8 cellular contexts compared by ENCODE assay signal in the genomic region with DNA sequence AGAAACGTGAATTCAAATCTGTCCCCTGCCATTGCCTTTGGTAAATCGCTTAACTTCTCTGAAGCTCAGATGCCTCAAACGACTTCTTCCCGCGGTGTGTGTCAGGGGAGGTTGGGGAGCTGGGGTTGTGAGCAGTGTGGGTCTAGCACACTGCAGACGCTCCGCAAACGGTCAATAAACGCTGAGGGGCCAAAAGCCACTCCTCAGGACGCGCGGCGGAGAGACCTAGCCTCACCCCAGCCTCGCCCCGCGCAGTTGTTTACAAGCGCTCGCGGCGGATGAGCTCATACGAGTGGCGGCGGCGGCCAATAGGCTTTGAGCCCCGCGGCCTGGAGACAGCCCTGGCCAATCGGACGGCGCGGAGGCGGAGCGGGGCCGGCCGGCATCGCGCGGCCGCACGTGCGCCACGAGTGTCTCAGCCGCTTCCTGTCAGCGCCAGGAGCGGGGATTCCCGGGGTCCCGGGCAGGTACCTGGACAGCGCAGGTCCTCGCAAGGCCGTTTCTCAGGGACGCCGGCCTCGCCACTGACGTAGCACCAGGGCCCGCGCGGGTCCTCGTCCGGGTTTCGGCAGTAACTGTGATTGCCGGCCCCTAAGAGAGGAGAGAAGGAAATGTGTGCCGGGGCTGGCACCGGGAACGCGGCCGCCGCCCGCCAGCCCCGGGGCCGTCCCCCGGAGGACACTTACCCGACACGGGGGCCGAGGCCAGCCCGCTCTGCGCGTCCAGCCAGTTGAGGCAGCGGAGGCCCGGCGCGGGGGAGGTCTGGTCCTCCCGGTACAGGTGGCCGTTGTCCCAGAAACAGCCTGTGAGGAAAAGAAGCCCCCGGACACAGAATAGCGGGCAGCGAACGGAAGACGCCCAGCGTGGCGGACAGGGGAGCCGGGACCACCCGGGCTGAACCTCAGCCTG. TPM values are rescaled to one million over a fixed set of nuclear protein-coding genes. Genes with fewer than 3 reads are reported as not detected.
DNase-seq lines count a peak whose midpoint lies in the region; ATAC-seq, FAIRE-seq and TF ChIP-seq lines count a peak whose summit lies in the region.

No MANE protein-coding gene starts in this region.

- DNase-seq in CMK (ENCODE audit: low read depth) = peak; percentile 68
- DNase-seq in HS-5 (ENCODE audit: low read depth) = peak; percentile 40
- DNase-seq in NOMO-1 treated with DMSO at 0.1 percent for 48 hours (lab: John Stamatoyannopoulos, UW; ENCODE audit: unreplicated experiment) = peak; percentile 88
- DNase-seq in activated CD8-positive, alpha-beta memory T cell treated with anti-CD3 and anti-CD28 coated beads, Interleukin-2, amount 50 U/mL, for 1 hour (ENCODE audit: extremely low read depth) = peak; percentile 89
- DNase-seq in H1 (ENCODE audit: low read depth in 1 of 2, low spot score in 2 of 2) = peak; percentile 53 to 90
- peak; percentile 85 to 89 for DNase-seq in stimulated activated CD8-positive, alpha-beta memory T cell treated with anti-CD3 and anti-CD28 coated beads, Interleukin-15, amount 100 ng/mL, for 4 hours (ENCODE audit: low read depth in 2 of 2)

- H3K79me1 ChIP-seq in H1 (ENCODE audit: low read depth, low read length) = no peaks in the 10 kb centered on the region

- H3K18ac ChIP-seq in H1 (ENCODE audit: extremely low read depth, low read length) = no peak overlapping the region

- POLR2A ChIA-PET in H1 (lab: Charles Lee; ENCODE audit: partially characterized antibody) = interaction anchor here (0.5 to 1.3 kb wide), 5 partner anchors 9 to 69 kb away, joined by 3 to 6 read pairs (median 4); no protein-coding TSS in a partner anchor

- H3K27ac ChIP-seq in H1 (ENCODE audit: low read depth, low read length) = no peak overlapping the region
- peak overlapping the region; percentile 52 for H3K27ac ChIP-seq in mesodermal cell (ENCODE audit: low read depth, low read length, severe bottlenecking)

- no peak overlapping the region for H2BK12ac ChIP-seq in H1 (ENCODE audit: low read depth, low read length)

- no peak overlapping the region for H4K5ac ChIP-seq in H1 (ENCODE audit: insufficient read length, low read depth, low read length)

- no peak for TF ChIP-seq RAD21 in H1 (IDR thresholded peaks at IDR 0.05 in 1 of 2, conservative IDR thresholded peaks at IDR 0.05 in 1 of 2; ENCODE audit: low read depth in 2 of 2, low read length in 2 of 2)

- peak overlapping the region; percentile 94; the same call in 1 of the 2 replicates for H2AFZ ChIP-seq in H1 (ENCODE audit: low read length)

- no peaks in the 10 kb centered on the region for H3K79me2 ChIP-seq in H1 (ENCODE audit: control insufficient read depth in 1 of 2, insufficient read depth in 2 of 2, low read length in 2 of 2)

- H3K27me3 ChIP-seq in H1 (replicated peaks in 1 of 4; ENCODE audit: control insufficient read depth in 3 of 4, extremely low read depth in 1 of 4, insufficient read depth in 3 of 4, low read length in 3 of 4) = peaks cover 6 to 30% (median 20%) of the 10 kb centered on the region in 4 experiments; a peak in 6 of 7 replicates

- no peak overlapping the region for H3K14ac ChIP-seq in H1 (ENCODE audit: insufficient read length)

- H3K36me3 ChIP-seq in H1 (ENCODE audit: control insufficient read depth in 2 of 4, insufficient read depth in 4 of 4, low read length in 3 of 4) = no peaks in the 10 kb centered on the region
- peaks cover 26% of the 10 kb centered on the region for H3K36me3 ChIP-seq in mesodermal cell (ENCODE audit: control insufficient read depth, insufficient read depth, low read length)

- H3K4me3 ChIP-seq in H1 (ENCODE audit: extremely low read depth in 1 of 4, insufficient read depth in 2 of 4, low read depth in 3 of 4, low read length in 4 of 4) (peak overlapping the region; percentile 28 to 62 (median 38)), mesodermal cell (ENCODE audit: extremely low read depth, insufficient read depth, low read length, poor library complexity, severe bottlenecking) (peak overlapping the region; percentile 52)

- CTCF ChIA-PET in H1 (lab: Charles Lee; ENCODE audit: partially characterized antibody) = interaction anchor here (0.7 to 4.3 kb wide), 6 partner anchors 8 to 23 kb away, joined by 3 to 25 read pairs (median 6); no protein-coding TSS in a partner anchor

- no peak for TF ChIP-seq CTCF in H1 (IDR thresholded peaks at IDR 0.05; ENCODE audit: control extremely low read depth in 1 of 3, insufficient read depth in 1 of 3, low read depth in 1 of 3, low read length in 3 of 3)

- FAIRE-seq in H1 (lab: Jason Lieb, UNC) = no peak

- H2BK120ac ChIP-seq in H1 (replicated peaks; ENCODE audit: low read depth, low read length) = no peak overlapping the region

- H2BK5ac ChIP-seq in H1 (ENCODE audit: low read depth, low read length) = no peak overlapping the region

- no peak overlapping the region for H2AK5ac ChIP-seq in H1 (ENCODE audit: low read depth, low read length)

- H3K23me2 ChIP-seq in H1 (ENCODE audit: low read depth, low read length) = peaks cover 8% of the 10 kb centered on the region

- H4K8ac ChIP-seq in H1 (ENCODE audit: extremely low read depth, insufficient read depth, low read length) = peak overlapping the region; percentile 76; the same call in 1 of the 2 replicates

- no peak overlapping the region for H3K56ac ChIP-seq in H1 (replicated peaks; ENCODE audit: insufficient read length, low read depth, low read length)

- H3K4me1 ChIP-seq in H1 (replicated peaks in 1 of 4; ENCODE audit: control insufficient read depth in 3 of 4, insufficient read depth in 4 of 4, low read length in 3 of 4) (peaks cover 0 to 14% (median 5%) of the 10 kb centered on the region in 4 experiments; a peak in 4 of 7 replicates), mesodermal cell (ENCODE audit: control insufficient read depth, insufficient read depth, low read length, poor library complexity, severe bottlenecking) (peaks cover 26% of the 10 kb centered on the region)

- no peak overlapping the region for H3K4ac ChIP-seq in H1 (replicated peaks; ENCODE audit: insufficient read length, low read depth, low read length)

- H3K4me2 ChIP-seq in H1 (ENCODE audit: insufficient read depth in 1 of 2, low read depth in 2 of 2, low read length in 2 of 2) = peak overlapping the region; percentile 94 to 97

- peak overlapping the region in 3 of 4 experiments; percentile 51 to 67 (median 66); a peak in 5 of 7 replicates for H3K9ac ChIP-seq in H1 (replicated peaks in 1 of 4; ENCODE audit: extremely low read depth in 1 of 4, low read depth in 3 of 4, low read length in 3 of 4)

- H3K9me3 ChIP-seq in H1 (ENCODE audit: insufficient read depth in 2 of 2, low read depth in 1 of 2, low read length in 1 of 2) = no peaks in the 10 kb centered on the region
- H3K9me3 ChIP-seq in mesodermal cell (ENCODE audit: control insufficient read depth, low read length) = no peaks in the 10 kb centered on the region

- H4K20me1 ChIP-seq in H1 (replicated peaks in 1 of 2; ENCODE audit: control insufficient read depth in 1 of 2, insufficient read depth in 2 of 2, low read length in 2 of 2) = no peaks in the 10 kb centered on the region

- H4K91ac ChIP-seq in H1 (replicated peaks; ENCODE audit: insufficient read length, low read length) = no peak overlapping the region

- H2BK20ac ChIP-seq in H1 (ENCODE audit: low read length) = no peak overlapping the region

- H2BK15ac ChIP-seq in H1 (ENCODE audit: low read length) = no peak overlapping the region

- no peak overlapping the region for H3K23ac ChIP-seq in H1 (ENCODE audit: insufficient read length)

- no peak for TF ChIP-seq EP300 in H1 (IDR thresholded peaks at IDR 0.05; ENCODE audit: borderline replicate concordance in 1 of 2, low read depth in 2 of 2, low read length in 2 of 2)

- peak; percentile 80 for ATAC-seq in GM19468 (IDR thresholded peaks at IDR 0.05; ENCODE audit: extremely low read depth, unreplicated experiment)

- TF ChIP-seq POLR2A in H1 (IDR thresholded peaks at IDR 0.05; ENCODE audit: control extremely low read depth in 1 of 2, low read depth in 2 of 2, low read length in 2 of 2) = peak in 1 of 2 experiments; percentile 71; a peak in 2 of 3 replicates

- WGBS in H1 (ENCODE audit: extremely low coverage in 1 of 2, insufficient coverage in 1 of 2, insufficient read length in 1 of 2, insufficient replicate concordance in 2 of 2, low coverage in 1 of 2, low lambda C conversion rate in 2 of 2, missing lambda C conversion rate in 1 of 2), 2 experiments = 5% methylated on average over 67 of the region's 91 CpGs; no CpG with 5 or more reads in 1 of the 2 experiments
- WGBS in mesodermal cell (ENCODE audit: insufficient coverage in 2 of 2), 2 experiments = 1% methylated on average over 67 to 72 of the region's 91 CpGs

TF ChIP-seq in H1, 55 proteins besides CTCF, POLR2A, EP300 and RAD21 (continues in another document):
- TF ChIP-seq NRF1 (IDR thresholded peaks at IDR 0.05; ENCODE audit: low read depth, low read length) = no peak
- TF ChIP-seq EZH2 (IDR thresholded peaks at IDR 0.05; ENCODE audit: low read depth, low read length, severe bottlenecking) = peak; percentile 59
- peak; percentile 50 for TF ChIP-seq SUZ12 (IDR thresholded peaks at IDR 0.05; ENCODE audit: low read length)
- TF ChIP-seq EGR1 (IDR thresholded peaks at IDR 0.05; ENCODE audit: borderline replicate concordance, low read depth, low read length) = peak; percentile 50; the same call in 1 of the 2 replicates
- peak; percentile 78 for TF ChIP-seq JUND (IDR thresholded peaks at IDR 0.05; ENCODE audit: low read length)

RNA-seq across cellular contexts. Expression of gene PIK3IP1, which starts 1.5 kb away (rescaled TPM):
- total RNA-seq in H1 (2021; fragmentation: NEBNext Ultra II Directional; extraction: Animal tissue kit (Norgen Biotek cat#: 25700)) = 1.3 and 1.5 TPM in 2 replicates
- polyA plus RNA-seq in H1 (2011; rRNA removed) = 0.66 and 1.00 TPM in 2 replicates
- polyA plus RNA-seq in H1 (2011; cell fraction: cytosol; rRNA removed) = 1.7 TPM
- polyA plus RNA-seq in H1 (2011; cell fraction: nucleus; rRNA removed) = 1.8 TPM
- 0.94 to 1.4 TPM (median 1.2 TPM) in 4 replicates for polyA plus RNA-seq in H1 (2012, experiment 1 of 2)
- 0.79 TPM for polyA plus RNA-seq in H1 (2012, experiment 2 of 2)
- polyA plus RNA-seq in H1 (2013, experiment 1 of 2) = 0.95 TPM
- 1.3 TPM for polyA plus RNA-seq in H1 (2013, experiment 2 of 2)
- 0.46 and 0.76 TPM in 2 replicates for polyA minus RNA-seq in H1 (2011; rRNA and poly(A)+ RNA removed)
- 2.1 TPM for polyA minus RNA-seq in H1 (2011; cell fraction: cytosol; rRNA and poly(A)+ RNA removed)
- 3.9 TPM for polyA minus RNA-seq in H1 (2011; cell fraction: nucleus; rRNA and poly(A)+ RNA removed)
- polyA plus RNA-seq in mesodermal cell (2013, experiment 1 of 2) = 15.9 TPM
- polyA plus RNA-seq in mesodermal cell (2013, experiment 2 of 2) = 13.4 TPM

RNA-seq across cellular contexts. Expression of gene PATZ1, which starts 55.4 kb away (rescaled TPM):
- 70.8 and 70.9 TPM in 2 replicates for total RNA-seq in H1 (2021; fragmentation: NEBNext Ultra II Directional; extraction: Animal tissue kit (Norgen Biotek cat#: 25700))
- polyA plus RNA-seq in H1 (2011; rRNA removed) = 62.1 and 77.5 TPM in 2 replicates
- polyA plus RNA-seq in H1 (2011; cell fraction: cytosol; rRNA removed) = 58.1 TPM
- 111 TPM for polyA plus RNA-seq in H1 (2011; cell fraction: nucleus; rRNA removed)
- 60.7 to 70.0 TPM (median 64.4 TPM) in 4 replicates for polyA plus RNA-seq in H1 (2012, experiment 1 of 2)
- polyA plus RNA-seq in H1 (2012, experiment 2 of 2) = 76.3 TPM
- polyA plus RNA-seq in H1 (2013, experiment 1 of 2) = 36.5 TPM
- polyA plus RNA-seq in H1 (2013, experiment 2 of 2) = 33.9 TPM
- polyA minus RNA-seq in H1 (2011; rRNA and poly(A)+ RNA removed) = 78.5 and 89.3 TPM in 2 replicates
- 69.9 TPM for polyA minus RNA-seq in H1 (2011; cell fraction: cytosol; rRNA and poly(A)+ RNA removed)
- 74.8 TPM for polyA minus RNA-seq in H1 (2011; cell fraction: nucleus; rRNA and poly(A)+ RNA removed)
- 29.8 TPM for polyA plus RNA-seq in mesodermal cell (2013, experiment 1 of 2)
- polyA plus RNA-seq in mesodermal cell (2013, experiment 2 of 2) = 28.4 TPM
